ENCODE assay signal across 20 cellular contexts in the genomic region with DNA sequence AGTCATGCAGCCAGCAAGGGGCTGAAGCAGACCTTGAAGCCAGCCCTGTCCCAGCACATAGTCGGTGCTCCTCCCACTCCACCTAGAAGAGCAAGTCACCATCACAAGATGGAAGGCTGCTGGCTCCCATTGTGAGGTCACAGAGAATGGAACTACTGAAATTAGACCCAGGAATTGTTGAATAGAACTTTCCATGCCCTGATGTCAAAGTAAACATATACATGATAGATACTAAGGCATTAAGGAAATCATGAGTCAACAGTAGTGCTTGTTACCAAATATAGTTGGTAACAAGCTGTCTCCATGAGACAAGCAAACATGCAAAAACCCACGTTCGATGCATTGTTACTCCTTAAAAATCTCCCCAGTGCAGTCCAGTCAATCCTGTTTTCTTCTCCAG.
DNase-seq lines count a peak whose midpoint lies in the region; ATAC-seq and TF ChIP-seq lines count a peak whose summit lies in the region.
"Had no signal": no experiment of that assay in that cellular context is flagged by ENCODE, and none has a peak within 500 bp of the region (broad histone marks: within the 10 kb centered on the region; RNA-seq: fewer than 3 reads in every experiment).

No MANE protein-coding gene starts in this region.

- H3K4me1 Mint-ChIP-seq in activated T-cell treated with anti-CD3 and anti-CD28 coated beads, Interleukin-2, amount 50 U/mL, for 72 hours (ENCODE audit: low read depth) = no peaks in the 10 kb centered on the region
- no peaks in the 10 kb centered on the region for H3K4me1 Mint-ChIP-seq in naive thymus-derived CD4-positive, alpha-beta T cell
- H3K4me1 Mint-ChIP-seq: activated naive CD8-positive, alpha-beta T cell treated with anti-CD3 and anti-CD28 coated beads, Interleukin-2, amount 50 U/mL, for 24 hours had no signal

- intact Hi-C loops in vagina (cut with DNase I) = no loop called here
- intact Hi-C loops in naive thymus-derived CD4-positive, alpha-beta T cell (cut with micrococcal nuclease) = no loop called here

- H3K9me3 ChIP-seq in vagina = no peaks in the 10 kb centered on the region
- no peaks in the 10 kb centered on the region for H3K9me3 ChIP-seq in naive thymus-derived CD4-positive, alpha-beta T cell (ENCODE audit: control insufficient read depth in 2 of 3, low read length in 3 of 3)
- H3K9me3 ChIP-seq: transverse colon had no signal

- POLR2A ChIA-PET in naive thymus-derived CD4-positive, alpha-beta T cell (lab: Charles Lee) = no interaction called here

- H3K27me3 ChIP-seq in vagina = no peaks in the 10 kb centered on the region
- no peaks in the 10 kb centered on the region for H3K27me3 ChIP-seq in naive thymus-derived CD4-positive, alpha-beta T cell (ENCODE audit: control insufficient read depth in 2 of 2, insufficient read depth in 2 of 2, low read length in 2 of 2)
- H3K27me3 ChIP-seq: transverse colon had no signal

- H3K27me3 Mint-ChIP-seq in activated T-cell treated with anti-CD3 and anti-CD28 coated beads, Interleukin-2, amount 50 U/mL, for 72 hours (ENCODE audit: low read depth) = no peaks in the 10 kb centered on the region
- H3K27me3 Mint-ChIP-seq in naive thymus-derived CD4-positive, alpha-beta T cell = no peaks in the 10 kb centered on the region
- H3K27me3 Mint-ChIP-seq: activated naive CD8-positive, alpha-beta T cell treated with anti-CD3 and anti-CD28 coated beads, Interleukin-2, amount 50 U/mL, for 24 hours; effector memory CD8-positive, alpha-beta T cell had no signal

- H3K27ac ChIP-seq in vagina = peak overlapping the region; percentile 28
- no peak overlapping the region for H3K27ac ChIP-seq in naive thymus-derived CD4-positive, alpha-beta T cell (ENCODE audit: low read depth, low read length)
- H3K27ac ChIP-seq: transverse colon had no signal

- TF ChIP-seq CTCF in choroid plexus epithelial cell (conservative IDR thresholded peaks at IDR 0.05; ENCODE audit: low read depth, low read length) (no peak), vagina (IDR thresholded peaks at IDR 0.05) (no peak)

- DNase-seq in M059J (ENCODE audit: low read depth) = peak; percentile 45
- DNase-seq in choroid plexus epithelial cell (ENCODE audit: low read depth) = peak; percentile 42
- peak; percentile 74 for DNase-seq in iris pigment epithelial cell (ENCODE audit: low read depth)
- no peak for DNase-seq in vagina (ENCODE audit: extremely low spot score in 2 of 2)
- no peak for DNase-seq in activated T-cell treated with anti-CD3 and anti-CD28 coated beads, Interleukin-2, amount 50 U/mL, for 72 hours
- no peak for DNase-seq in naive thymus-derived CD4-positive, alpha-beta T cell
- DNase-seq in stimulated activated CD4-positive, alpha-beta T cell treated with anti-CD3 and anti-CD28 coated beads, Interleukin-2, amount 100 ng/mL, for 48 hours = no peak
- DNase-seq: activated CD4-positive, alpha-beta T cell treated with anti-CD3 and anti-CD28 coated beads for 48 hours; activated naive CD8-positive, alpha-beta T cell treated with anti-CD3 and anti-CD28 coated beads, Interleukin-2, amount 50 U/mL, for 24 hours; Calu3; effector memory CD8-positive, alpha-beta T cell; foreskin melanocyte; Kasumi-1; NCI-H1417; NCI-H2171; NCI-H526; stimulated activated naive CD4-positive, alpha-beta T cell treated with Interleukin-2 at 50 U/mL for 16 hours; transverse colon had no signal

- H3K4me1 ChIP-seq in vagina = peaks cover 21% of the 10 kb centered on the region
- no peaks in the 10 kb centered on the region for H3K4me1 ChIP-seq in naive thymus-derived CD4-positive, alpha-beta T cell (ENCODE audit: control insufficient read depth in 2 of 2, insufficient read depth in 2 of 2, low read length in 2 of 2)

- H3K27ac Mint-ChIP-seq in activated T-cell treated with anti-CD3 and anti-CD28 coated beads, Interleukin-2, amount 50 U/mL, for 72 hours = no peak overlapping the region
- peak overlapping the region in 1 of 9 donors; percentile 32 for H3K27ac Mint-ChIP-seq in naive thymus-derived CD4-positive, alpha-beta T cell
- H3K27ac Mint-ChIP-seq: activated naive CD8-positive, alpha-beta T cell treated with anti-CD3 and anti-CD28 coated beads, Interleukin-2, amount 50 U/mL, for 24 hours; effector memory CD8-positive, alpha-beta T cell had no signal

- H3K36me3 Mint-ChIP-seq in activated T-cell treated with anti-CD3 and anti-CD28 coated beads, Interleukin-2, amount 50 U/mL, for 72 hours (ENCODE audit: insufficient read depth in 2 of 2) = no peaks in the 10 kb centered on the region
- no peaks in the 10 kb centered on the region for H3K36me3 Mint-ChIP-seq in naive thymus-derived CD4-positive, alpha-beta T cell

- TF ChIP-seq POLR2A in vagina (IDR thresholded peaks at IDR 0.05) = no peak

- CTCF ChIA-PET in naive thymus-derived CD4-positive, alpha-beta T cell (lab: Charles Lee) = no interaction called here

- H3K36me3 ChIP-seq in vagina = no peaks in the 10 kb centered on the region
- no peaks in the 10 kb centered on the region for H3K36me3 ChIP-seq in naive thymus-derived CD4-positive, alpha-beta T cell (ENCODE audit: control insufficient read depth in 2 of 3, insufficient read depth in 3 of 3, low read length in 3 of 3)
- H3K36me3 ChIP-seq: transverse colon had no signal

- H3K4me3 Mint-ChIP-seq in activated T-cell treated with anti-CD3 and anti-CD28 coated beads, Interleukin-2, amount 50 U/mL, for 72 hours = no peak overlapping the region
- no peak overlapping the region for H3K4me3 Mint-ChIP-seq in naive thymus-derived CD4-positive, alpha-beta T cell
- H3K4me3 Mint-ChIP-seq: activated naive CD8-positive, alpha-beta T cell treated with anti-CD3 and anti-CD28 coated beads, Interleukin-2, amount 50 U/mL, for 24 hours; effector memory CD8-positive, alpha-beta T cell had no signal

- no peaks in the 10 kb centered on the region for H3K9me3 Mint-ChIP-seq in activated T-cell treated with anti-CD3 and anti-CD28 coated beads, Interleukin-2, amount 50 U/mL, for 72 hours
- peaks cover 0 to 2% (median 0%) of the 10 kb centered on the region in 11 donors for H3K9me3 Mint-ChIP-seq in naive thymus-derived CD4-positive, alpha-beta T cell
- H3K9me3 Mint-ChIP-seq: activated naive CD8-positive, alpha-beta T cell treated with anti-CD3 and anti-CD28 coated beads, Interleukin-2, amount 50 U/mL, for 24 hours; effector memory CD8-positive, alpha-beta T cell had no signal

- ATAC-seq in activated T-cell treated with anti-CD3 and anti-CD28 coated beads, Interleukin-2, amount 50 U/mL, for 72 hours (replicated peaks in 1 of 2) = no peak
- ATAC-seq in naive thymus-derived CD4-positive, alpha-beta T cell = no peak
- ATAC-seq: activated naive CD8-positive, alpha-beta T cell treated with anti-CD3 and anti-CD28 coated beads, Interleukin-2, amount 50 U/mL, for 24 hours; effector memory CD8-positive, alpha-beta T cell; right cardiac atrium; Right ventricle myocardium inferior had no signal

- H3K4me3 ChIP-seq in choroid plexus epithelial cell (ENCODE audit: low read depth, low read length) (no peak overlapping the region), vagina (no peak overlapping the region)
- no peak overlapping the region for H3K4me3 ChIP-seq in naive thymus-derived CD4-positive, alpha-beta T cell (ENCODE audit: low read length)
- H3K4me3 ChIP-seq: transverse colon had no signal

Comparison
In these comparisons a context has a peak if more than half of its experiments do, and no peak if none do; other contexts are left out.
1. DNase-seq: peak in M059J (single experiment), choroid plexus epithelial cell (single experiment) and iris pigment epithelial cell (single experiment); none in vagina (0 of 2), activated T-cell treated with anti-CD3 and anti-CD28 coated beads, Interleukin-2, amount 50 U/mL, for 72 hours (0 of 2), naive thymus-derived CD4-positive, alpha-beta T cell (0 of 9) and stimulated activated CD4-positive, alpha-beta T cell treated with anti-CD3 and anti-CD28 coated beads, Interleukin-2, amount 100 ng/mL, for 48 hours (0 of 2).